Comparison of ENCODE assay signal across 8 cellular contexts in genomic region chr15:66504563-66505429, GRCh38. TPM values are rescaled to one million over a fixed set of nuclear protein-coding genes. Genes with fewer than 3 reads are reported as not detected.
DNase-seq lines count a peak whose midpoint lies in the region; ATAC-seq, FAIRE-seq and TF ChIP-seq lines count a peak whose summit lies in the region.

Gene RPL4, minus strand, starts transcription at chr15:66504855. Its CDS starts 65 bp downstream, at chr15:66504790.
Gene ZWILCH, plus strand, starts transcription at chr15:66505326. Its CDS starts 13 bp downstream, at chr15:66505339.

- H3K4me1 ChIP-seq in pancreas, result peaks cover 0 to 24% (median 15%) of the 10 kb centered on the region in 3 donors
- H3K4me1 ChIP-seq in tibial artery, result peaks cover 0 to 27% (median 19%) of the 10 kb centered on the region in 4 donors

- H3K9me3 Mint-ChIP-seq in activated naive CD8-positive, alpha-beta T cell treated with anti-CD3 and anti-CD28 coated beads for 36 hours, result no peaks in the 10 kb centered on the region

- peak; percentile 53 for FAIRE-seq in pancreas (lab: Jason Lieb, UNC)

- 0 to 1% methylated on average over 46 of the region's 46 CpGs for WGBS in pancreas, 2 donors

- peak; percentile 66 for DNase-seq in GDM1 (lab: John Stamatoyannopoulos, UW)
- DNase-seq in H7, result peak; percentile 76
- DNase-seq in MG63, result peak; percentile 86
- peak; percentile 85 for DNase-seq in SKM-1 treated with dmso at 0.1 percent for 144 hours (lab: John Stamatoyannopoulos, UW; ENCODE audit: unreplicated experiment)
- peak; percentile 80 for DNase-seq in activated naive CD8-positive, alpha-beta T cell treated with anti-CD3 and anti-CD28 coated beads for 36 hours
- peak; percentile 61 to 93 (median 83) for DNase-seq in head of caudate nucleus
- DNase-seq in pancreas, result peak; percentile 73 to 87 (median 77)
- DNase-seq in tibial artery, result peak; percentile 67 to 86

- intact Hi-C loops in head of caudate nucleus (cut with DNase I) (no loop called here), pancreas (cut with DNase I) (no loop called here), tibial artery (cut with DNase I; ENCODE audit: low total_unique reads) (loop anchor here (5.0 kb wide), 1 partner anchor 348 kb away; no protein-coding TSS in a partner anchor)

- peaks cover 64% of the 10 kb centered on the region for H3K36me3 Mint-ChIP-seq in activated naive CD8-positive, alpha-beta T cell treated with anti-CD3 and anti-CD28 coated beads for 36 hours

- peak within 1 kb of the TSS; percentile 100 for H3K27ac Mint-ChIP-seq in activated naive CD8-positive, alpha-beta T cell treated with anti-CD3 and anti-CD28 coated beads for 36 hours

- H3K9me3 ChIP-seq in MG63, result no peaks in the 10 kb centered on the region
- no peaks in the 10 kb centered on the region for H3K9me3 ChIP-seq in pancreas
- H3K9me3 ChIP-seq in tibial artery, result no peaks in the 10 kb centered on the region

- H3K36me3 ChIP-seq in H7 (replicated peaks; ENCODE audit: control insufficient read depth, insufficient read depth, low read length) (peaks cover 35% of the 10 kb centered on the region), MG63 (peaks cover 58% of the 10 kb centered on the region), pancreas (peaks cover 0 to 32% (median 17%) of the 10 kb centered on the region in 3 donors), tibial artery (peaks cover 32 to 35% (median 33%) of the 10 kb centered on the region in 3 donors)

- H3K27ac ChIP-seq in pancreas, result peak within 1 kb of the TSS; percentile 61 to 93 (median 88)
- H3K27ac ChIP-seq in tibial artery, result peak within 1 kb of the TSS; percentile 88 to 90

- peak within 1 kb of the TSS; percentile 96 for H3K4me3 ChIP-seq in H7 (ENCODE audit: insufficient read depth, low read depth, low read length)
- peak within 1 kb of the TSS; percentile 95 for H3K4me3 ChIP-seq in MG63
- H3K4me3 ChIP-seq in pancreas, result peak within 1 kb of the TSS; percentile 52 to 85 (median 66)
- peak within 1 kb of the TSS; percentile 77 to 78 for H3K4me3 ChIP-seq in tibial artery

- peaks cover 41% of the 10 kb centered on the region for H3K4me1 Mint-ChIP-seq in activated naive CD8-positive, alpha-beta T cell treated with anti-CD3 and anti-CD28 coated beads for 36 hours

- TF ChIP-seq CTCF in pancreas (IDR thresholded peaks at IDR 0.05) (no peak), tibial artery (IDR thresholded peaks at IDR 0.05) (no peak)

- peak; percentile 91 to 96 (median 93) for ATAC-seq in pancreas

- peaks cover 4% of the 10 kb centered on the region for H3K27me3 Mint-ChIP-seq in activated naive CD8-positive, alpha-beta T cell treated with anti-CD3 and anti-CD28 coated beads for 36 hours

- no peaks in the 10 kb centered on the region for H3K27me3 ChIP-seq in H7 (ENCODE audit: control insufficient read depth, insufficient read depth, low read length)
- no peaks in the 10 kb centered on the region for H3K27me3 ChIP-seq in MG63
- H3K27me3 ChIP-seq in pancreas, result no peaks in the 10 kb centered on the region
- H3K27me3 ChIP-seq in tibial artery, result no peaks in the 10 kb centered on the region

- peak within 1 kb of the TSS; percentile 100 for H3K4me3 Mint-ChIP-seq in activated naive CD8-positive, alpha-beta T cell treated with anti-CD3 and anti-CD28 coated beads for 36 hours

RNA-seq across cellular contexts. Expression of gene RPL4, which starts in this region (rescaled TPM):
- 5,862 and 6,291 TPM in 2 replicates for total RNA-seq in H7 (2014; rRNA removed; shearing (Covaris generic))
- 9,593 and 13,354 TPM in 2 replicates for total RNA-seq in MG63 (2014; rRNA removed; shearing (Covaris generic); ENCODE audit: low replicate concordance)
- total RNA-seq in activated naive CD8-positive, alpha-beta T cell treated with anti-CD3 and anti-CD28 coated beads for 36 hours, result 1,000 to 10,000 TPM; 4,670 to 4,826 TPM
- total RNA-seq in pancreas, result 1,000 to 10,000 TPM; 1,130 to 2,134 (median 1,559) TPM
- polyA plus RNA-seq in pancreas, result 1,000 to 10,000 TPM; 1,527 to 1,586 TPM

RNA-seq across cellular contexts. Expression of gene ZWILCH, which starts in this region (rescaled TPM):
- total RNA-seq in H7 (2014; rRNA removed; shearing (Covaris generic)), result 57.8 and 68.3 TPM in 2 replicates
- total RNA-seq in MG63 (2014; rRNA removed; shearing (Covaris generic); ENCODE audit: low replicate concordance), result 36.4 and 59.1 TPM in 2 replicates
- 10 to 100 TPM; 40.7 to 41.1 TPM for total RNA-seq in activated naive CD8-positive, alpha-beta T cell treated with anti-CD3 and anti-CD28 coated beads for 36 hours
- 1 to 10 TPM; 1.8 to 4.2 (median 3.1) TPM for total RNA-seq in pancreas
- 1 to 10 TPM; 1.2 to 4.3 TPM for polyA plus RNA-seq in pancreas

Comparison
In these comparisons a context has a peak if more than half of its experiments do, and no peak if none do; other contexts are left out.
1. Peak in every context shown above with its lines: DNase-seq, ATAC-seq, H3K4me3 ChIP-seq and H3K27ac ChIP-seq.